In genomic region chr6:106629103-106629858, GRCh38 we compare ENCODE assay signal across 8 cellular contexts. TPM values are rescaled to one million over a fixed set of nuclear protein-coding genes. Genes with fewer than 3 reads are reported as not detected.
A peak's percentile ranks its signal among the peaks of the same experiment; 100 is the strongest.
DNase-seq lines count a peak whose midpoint lies in the region; ATAC-seq and TF ChIP-seq lines count a peak whose summit lies in the region.

TSS of gene QRSL1 (plus strand) at chr6:106629578. CDS start at chr6:106629682, 104 bp downstream.
A gene with protein sequence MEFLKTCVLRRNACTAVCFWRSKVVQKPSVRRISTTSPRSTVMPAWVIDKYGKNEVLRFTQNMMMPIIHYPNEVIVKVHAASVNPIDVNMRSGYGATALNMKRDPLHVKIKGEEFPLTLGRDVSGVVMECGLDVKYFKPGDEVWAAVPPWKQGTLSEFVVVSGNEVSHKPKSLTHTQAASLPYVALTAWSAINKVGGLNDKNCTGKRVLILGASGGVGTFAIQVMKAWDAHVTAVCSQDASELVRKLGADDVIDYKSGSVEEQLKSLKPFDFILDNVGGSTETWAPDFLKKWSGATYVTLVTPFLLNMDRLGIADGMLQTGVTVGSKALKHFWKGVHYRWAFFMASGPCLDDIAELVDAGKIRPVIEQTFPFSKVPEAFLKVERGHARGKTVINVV (minus strand): TSS chr6:106629498. CDS start chr6:106629021, 477 bp downstream.

- no peaks in the 10 kb centered on the region for H3K9me3 Mint-ChIP-seq in CD4-positive, alpha-beta T cell
- H3K9me3 Mint-ChIP-seq in activated CD4-positive, alpha-beta memory T cell treated with anti-CD3 and anti-CD28 coated beads, Interleukin-2, amount 10 ng/mL, durations not matched to agents 7 days and 5 days = no peaks in the 10 kb centered on the region

- WGBS in lower leg skin, 2 donors = 0 to 1% methylated on average over 46 of the region's 46 CpGs

- peaks cover 8 to 18% of the 10 kb centered on the region in 2 donors for H3K4me1 ChIP-seq in duodenal mucosa (ENCODE audit: control insufficient read depth in 1 of 2, insufficient read depth in 2 of 2, low read length in 2 of 2)

- peak; percentile 94 for ATAC-seq in CD4-positive, alpha-beta T cell (ENCODE audit: poor library complexity)
- peak; percentile 76 for ATAC-seq in GM19438 (IDR thresholded peaks at IDR 0.05; ENCODE audit: low read depth, unreplicated experiment)
- ATAC-seq in HG03571 (IDR thresholded peaks at IDR 0.05; ENCODE audit: unreplicated experiment) = peak; percentile 67

- no peaks in the 10 kb centered on the region for H3K27me3 ChIP-seq in CD4-positive, alpha-beta T cell (ENCODE audit: control insufficient read depth, insufficient read depth, low read length)
- no peaks in the 10 kb centered on the region for H3K27me3 ChIP-seq in duodenal mucosa (ENCODE audit: control insufficient read depth in 1 of 2, insufficient read depth in 2 of 2, low read length in 2 of 2)

- H3K27me3 Mint-ChIP-seq in CD4-positive, alpha-beta T cell = no peaks in the 10 kb centered on the region
- H3K27me3 Mint-ChIP-seq in activated CD4-positive, alpha-beta memory T cell treated with anti-CD3 and anti-CD28 coated beads, Interleukin-2, amount 10 ng/mL, durations not matched to agents 7 days and 5 days = no peaks in the 10 kb centered on the region

- peaks cover 22% of the 10 kb centered on the region for H3K36me3 Mint-ChIP-seq in CD4-positive, alpha-beta T cell (ENCODE audit: low read depth)
- peaks cover 4% of the 10 kb centered on the region for H3K36me3 Mint-ChIP-seq in activated CD4-positive, alpha-beta memory T cell treated with anti-CD3 and anti-CD28 coated beads, Interleukin-2, amount 10 ng/mL, durations not matched to agents 7 days and 5 days (ENCODE audit: low read depth)

- CTCF ChIA-PET in CD4-positive, alpha-beta T cell (lab: Charles Lee) = interaction anchor here (1.1 to 1.4 kb wide), 2 partner anchors 9 to 21 kb away, joined by 3 to 4 read pairs; no protein-coding TSS in a partner anchor
- CTCF ChIA-PET in activated CD4-positive, alpha-beta memory T cell treated with anti-CD3 and anti-CD28 coated beads, Interleukin-2, amount 10 ng/mL, durations not matched to agents 7 days and 5 days (lab: Charles Lee) = interaction anchor here (1.3 to 2.2 kb wide), 5 partner anchors 14 to 21 kb away, joined by 5 to 10 read pairs (median 8); no protein-coding TSS in a partner anchor

- H3K27ac Mint-ChIP-seq in CD4-positive, alpha-beta T cell = peak within 1 kb of the TSS; percentile 96
- peak within 1 kb of the TSS; percentile 90 for H3K27ac Mint-ChIP-seq in activated CD4-positive, alpha-beta memory T cell treated with anti-CD3 and anti-CD28 coated beads, Interleukin-2, amount 10 ng/mL, durations not matched to agents 7 days and 5 days

- no peaks in the 10 kb centered on the region for H3K9me3 ChIP-seq in CD4-positive, alpha-beta T cell (ENCODE audit: control insufficient read depth, low read length)
- no peaks in the 10 kb centered on the region for H3K9me3 ChIP-seq in duodenal mucosa (ENCODE audit: control insufficient read depth in 1 of 2, low read length in 2 of 2)

- no peak for TF ChIP-seq POLR2A in lower leg skin (IDR thresholded peaks at IDR 0.05)

- peak within 1 kb of the TSS; percentile 64 for H3K27ac ChIP-seq in CD4-positive, alpha-beta T cell (ENCODE audit: low read depth, low read length)
- H3K27ac ChIP-seq in duodenal mucosa (ENCODE audit: low read depth, low read length) = peak within 1 kb of the TSS; percentile 60

- H3K36me3 ChIP-seq in duodenal mucosa (ENCODE audit: control insufficient read depth in 1 of 2, insufficient read depth in 2 of 2, low read length in 2 of 2) = no peaks in the 10 kb centered on the region

- no peak for TF ChIP-seq CTCF in CD4-positive, alpha-beta T cell (IDR thresholded peaks at IDR 0.05)
- TF ChIP-seq CTCF in lower leg skin (IDR thresholded peaks at IDR 0.05) = no peak

- peak within 1 kb of the TSS; percentile 79 to 90 for H3K9ac ChIP-seq in duodenal mucosa (ENCODE audit: low read depth in 1 of 2, low read length in 2 of 2)

- peak; percentile 67 to 84 (median 76) for DNase-seq in CD4-positive, alpha-beta T cell
- DNase-seq in NCI-H82 treated with DMSO at 0.1 percent for 48 hours (lab: John Stamatoyannopoulos, UW; ENCODE audit: unreplicated experiment) = peak; percentile 80
- DNase-seq in activated CD4-positive, alpha-beta memory T cell treated with anti-CD3 and anti-CD28 coated beads, Interleukin-2, amount 10 ng/mL, durations not matched to agents 7 days and 5 days = peak; percentile 89
- peak; percentile 91 to 96 for DNase-seq in lower leg skin (ENCODE audit: low spot score in 2 of 2)
- DNase-seq in stimulated activated CD4-positive, alpha-beta T cell treated with anti-CD3 and anti-CD28 coated beads, Interleukin-4, amount 100 ng/mL, for 48 hours (ENCODE audit: low read depth in 2 of 2) = peak; percentile 66 to 79

- intact Hi-C loops in CD4-positive, alpha-beta T cell (cut with DNase I, micrococcal nuclease) = loop anchor here (5.0 to 10.0 kb wide), 6 partner anchors 104 to 1666 kb away; partner anchors contain the start of genes AFG1L (in 1 of the 2), ATG5 (in 1 of the 2), MTRES1 (in 1 of the 2) and PREP (in 1 of the 2)
- intact Hi-C loops in lower leg skin (cut with DNase I; ENCODE audit: low total_unique reads) = no loop called here

- H3K4me1 Mint-ChIP-seq in CD4-positive, alpha-beta T cell (ENCODE audit: low read depth) = peaks cover 42% of the 10 kb centered on the region
- H3K4me1 Mint-ChIP-seq in activated CD4-positive, alpha-beta memory T cell treated with anti-CD3 and anti-CD28 coated beads, Interleukin-2, amount 10 ng/mL, durations not matched to agents 7 days and 5 days = peaks cover 43% of the 10 kb centered on the region

- POLR2A ChIA-PET in CD4-positive, alpha-beta T cell (lab: Charles Lee) = no interaction called here
- POLR2A ChIA-PET in activated CD4-positive, alpha-beta memory T cell treated with anti-CD3 and anti-CD28 coated beads, Interleukin-2, amount 10 ng/mL, durations not matched to agents 7 days and 5 days (lab: Charles Lee) = interaction anchor here (0.5 to 2.2 kb wide), 8 partner anchors 9 to 1442 kb away, joined by 3 to 29 read pairs (median 6); no protein-coding TSS in a partner anchor

- H3K4me3 Mint-ChIP-seq in CD4-positive, alpha-beta T cell = peak within 1 kb of the TSS; percentile 97
- H3K4me3 Mint-ChIP-seq in activated CD4-positive, alpha-beta memory T cell treated with anti-CD3 and anti-CD28 coated beads, Interleukin-2, amount 10 ng/mL, durations not matched to agents 7 days and 5 days = peak within 1 kb of the TSS; percentile 92

- H3K4me3 ChIP-seq in duodenal mucosa (ENCODE audit: low read depth in 1 of 2, low read length in 2 of 2) (peak within 1 kb of the TSS; percentile 92 to 97), lower leg skin (ENCODE audit: low read depth, poor library complexity, severe bottlenecking) (peak within 1 kb of the TSS; percentile 89)

RNA-seq across cellular contexts. Expression of gene QRSL1, which starts in this region (rescaled TPM):
- 1 to 10 TPM; 7.3 to 9.3 TPM for total RNA-seq in CD4-positive, alpha-beta T cell
- 10 to 100 TPM; 11.6 to 12.2 TPM for total RNA-seq in activated CD4-positive, alpha-beta memory T cell treated with anti-CD3 and anti-CD28 coated beads, Interleukin-2, amount 10 ng/mL, durations not matched to agents 7 days and 5 days
- total RNA-seq in lower leg skin = 1 to 10 TPM; 5.3 to 8.0 (median 6.2) TPM

RNA-seq across cellular contexts. Expression of the second gene that starts in this region (rescaled TPM):
- 1 to 10 TPM; 2.4 to 2.5 TPM for total RNA-seq in CD4-positive, alpha-beta T cell
- total RNA-seq in activated CD4-positive, alpha-beta memory T cell treated with anti-CD3 and anti-CD28 coated beads, Interleukin-2, amount 10 ng/mL, durations not matched to agents 7 days and 5 days = 1 to 10 TPM; 5.8 to 7.7 TPM
- total RNA-seq in lower leg skin = 1 to 10 TPM in 3 of 4 donors, under 1 TPM in 1; 0.80 to 4.1 (median 2.5) TPM

Comparison
In these comparisons a context has a peak if more than half of its experiments do, and no peak if none do; other contexts are left out.
1. Peak in every context shown above with its lines: DNase-seq, ATAC-seq, H3K4me3 ChIP-seq and H3K27ac ChIP-seq.